Comparison of ENCODE assay signal across 30 cellular contexts in genomic region chr18:79826966-79827365, GRCh38. TPM values are rescaled to one million over a fixed set of nuclear protein-coding genes. Genes with fewer than 3 reads are reported as not detected.
DNase-seq lines count a peak whose midpoint lies in the region; ATAC-seq, FAIRE-seq and TF ChIP-seq lines count a peak whose summit lies in the region.
"Had no signal": no experiment of that assay in that cellular context is flagged by ENCODE, and none has a peak within 500 bp of the region (broad histone marks: within the 10 kb centered on the region; RNA-seq: fewer than 3 reads in every experiment).

No MANE protein-coding gene starts in this region.

- H3K4me1 ChIP-seq in GM12878 (ENCODE audit: control insufficient read depth, insufficient read depth, low read length) (no peaks in the 10 kb centered on the region), neural progenitor cell (no peaks in the 10 kb centered on the region), BE2C (no peaks in the 10 kb centered on the region)
- H3K4me1 ChIP-seq: foreskin keratinocyte, SJCRH30, thyroid gland had no signal

- ATAC-seq in GM12878 (peak; percentile 25; the same call in 1 of the 3 replicates), left lobe of liver (no peak)
- ATAC-seq: activated T-helper 17 cell treated with anti-CD3 and anti-CD28 coated beads, Interleukin-2, amount 50 U/mL, for 72 hours; foreskin keratinocyte had no signal

- H3K79me2 ChIP-seq in GM12878 (ENCODE audit: control insufficient read depth, insufficient read depth, low read length) = no peaks in the 10 kb centered on the region
- H3K79me2 ChIP-seq in neural progenitor cell (ENCODE audit: low read depth) = no peaks in the 10 kb centered on the region

- TF ChIP-seq RAD21 in GM12878 (IDR thresholded peaks at IDR 0.05; ENCODE audit: insufficient read depth, low read depth, low read length) = no peak

- H3K27ac Mint-ChIP-seq in IgD-negative memory B cell (peak overlapping the region in 1 of 3 donors; percentile 81), neural progenitor cell (no peak overlapping the region)
- H3K27ac Mint-ChIP-seq: activated naive CD8-positive, alpha-beta T cell treated with anti-CD3 and anti-CD28 coated beads, Interleukin-2, amount 10 ng/mL, durations not matched to agents 7 days and 5 days; activated T-helper 17 cell treated with anti-CD3 and anti-CD28 coated beads, Interleukin-2, amount 50 U/mL, for 72 hours had no signal

- TF ChIP-seq CTCF in GM12864 (IDR thresholded peaks at IDR 0.05; ENCODE audit: low read depth, low read length, missing control alignments) (peak; percentile 2), GM12878 (IDR thresholded peaks at IDR 0.05 in 2 of 3, conservative IDR thresholded peaks at IDR 0.05 in 1 of 3; ENCODE audit: control insufficient read depth in 2 of 3, extremely low read depth in 1 of 3, insufficient read depth in 1 of 3, low read depth in 3 of 3, low read length in 3 of 3) (peak in 1 of 3 experiments; percentile 23; a peak in 2 of 6 replicates), neural progenitor cell (IDR thresholded peaks at IDR 0.05) (peak; percentile 20), BE2C (IDR thresholded peaks at IDR 0.05; ENCODE audit: low read depth, low read length) (no peak)

- H3K27me3 ChIP-seq in GM12878 (replicated peaks in 1 of 2; ENCODE audit: control insufficient read depth in 2 of 2, insufficient read depth in 2 of 2, low read length in 1 of 2) (no peaks in the 10 kb centered on the region), neural progenitor cell (no peaks in the 10 kb centered on the region), BE2C (no peaks in the 10 kb centered on the region)
- H3K27me3 ChIP-seq: foreskin keratinocyte, SJCRH30, thyroid gland had no signal

- no peaks in the 10 kb centered on the region for H3F3A ChIP-seq in neural progenitor cell (ENCODE audit: low read depth)

- CTCF ChIA-PET in GM12878 (lab: Yijun Ruan, JAX) = no interaction called here

- H3K36me3 ChIP-seq in GM12878 (ENCODE audit: control insufficient read depth in 2 of 2, insufficient read depth in 2 of 2, low read length in 1 of 2) (no peaks in the 10 kb centered on the region), neural progenitor cell (no peaks in the 10 kb centered on the region), BE2C (no peaks in the 10 kb centered on the region)
- H3K36me3 ChIP-seq: SJCRH30, thyroid gland had no signal

- RAD21 ChIA-PET in GM12878 (lab: Charles Lee; ENCODE audit: unreplicated experiment) = no interaction called here

- H3K9me3 ChIP-seq in GM12878 (replicated peaks; ENCODE audit: control insufficient read depth, insufficient read depth, low read length) (no peaks in the 10 kb centered on the region; the same call in 2 of the 3 replicates), neural progenitor cell (ENCODE audit: low read depth) (no peaks in the 10 kb centered on the region), BE2C (no peaks in the 10 kb centered on the region)
- H3K9me3 ChIP-seq: SJCRH30, thyroid gland had no signal

- POLR2A ChIA-PET in GM12878 (lab: Charles Lee) = no interaction called here

- no peak overlapping the region for H3K9ac ChIP-seq in GM12878 (ENCODE audit: control insufficient read depth, insufficient read depth, low read length)
- no peak overlapping the region for H3K9ac ChIP-seq in neural progenitor cell

- intact Hi-C loops in GM12878 (cut with micrococcal nuclease; ENCODE audit: unreplicated experiment) = no loop called here

- H3K4me1 Mint-ChIP-seq in IgD-negative memory B cell = peaks cover 11 to 19% (median 15%) of the 10 kb centered on the region in 3 donors
- no peaks in the 10 kb centered on the region for H3K4me1 Mint-ChIP-seq in neural progenitor cell
- H3K4me1 Mint-ChIP-seq: activated naive CD8-positive, alpha-beta T cell treated with anti-CD3 and anti-CD28 coated beads, Interleukin-2, amount 10 ng/mL, durations not matched to agents 7 days and 5 days; activated T-helper 17 cell treated with anti-CD3 and anti-CD28 coated beads, Interleukin-2, amount 50 U/mL, for 72 hours; CD4-positive, alpha-beta memory T cell had no signal

- H4K20me1 ChIP-seq in GM12878 (ENCODE audit: control insufficient read depth, insufficient read depth) = no peaks in the 10 kb centered on the region
- H4K20me1 ChIP-seq in neural progenitor cell (ENCODE audit: low read depth) = no peaks in the 10 kb centered on the region

- no peak overlapping the region for H3K27ac ChIP-seq in GM12878 (ENCODE audit: control insufficient read depth, insufficient read depth)
- H3K27ac ChIP-seq in neural progenitor cell = no peak overlapping the region
- H3K27ac ChIP-seq: foreskin keratinocyte, PC-9, SJCRH30, thyroid gland had no signal

- no peaks in the 10 kb centered on the region for H3K36me3 Mint-ChIP-seq in IgD-negative memory B cell
- no peaks in the 10 kb centered on the region for H3K36me3 Mint-ChIP-seq in neural progenitor cell
- H3K36me3 Mint-ChIP-seq: activated naive CD8-positive, alpha-beta T cell treated with anti-CD3 and anti-CD28 coated beads, Interleukin-2, amount 10 ng/mL, durations not matched to agents 7 days and 5 days; CD4-positive, alpha-beta memory T cell had no signal

- SMC1A ChIA-PET in GM12878 (lab: Charles Lee; ENCODE audit: uncharacterized antibody, unreplicated experiment) = no interaction called here

- DNase-seq in GM12864 (ENCODE audit: low read depth) = no peak
- no peak for DNase-seq in GM12878 (ENCODE audit: low read depth, low spot score)
- DNase-seq in neural progenitor cell (ENCODE audit: low spot score) = no peak
- DNase-seq in BE2C = no peak
- DNase-seq in left lobe of liver (ENCODE audit: low spot score) = no peak
- DNase-seq in DMS53 treated with DMSO at 0.1 percent for 48 hours (lab: John Stamatoyannopoulos, UW; ENCODE audit: unreplicated experiment) = no peak
- no peak for DNase-seq in inferior parietal cortex (ENCODE audit: extremely low spot score)
- DNase-seq: activated CD4-positive, alpha-beta T cell treated with anti-CD3 and anti-CD28 coated beads for 48 hours; activated naive CD8-positive, alpha-beta T cell treated with anti-CD3 and anti-CD28 coated beads, Interleukin-2, amount 10 ng/mL, durations not matched to agents 7 days and 5 days; CD4-positive, alpha-beta memory T cell; DMS 273 treated with DMSO at 0.1 percent for 48 hours; erythroblast; foreskin keratinocyte; GDM1; GOT3; islet precursor cell; NCI-H1048; NCI-H1930; NCI-H446; PC-9; SJCRH30; small intestine; stimulated activated CD4-positive, alpha-beta T cell treated with anti-CD3 and anti-CD28 coated beads, Interleukin-2, amount 100 ng/mL, for 48 hours; stimulated activated naive CD8-positive, alpha-beta T cell treated with anti-CD3 and anti-CD28 coated beads, Interleukin-15, Interleukin-2, amounts not matched to agents 100 U/mL and 50 U/mL, for 24 hours; thyroid gland had no signal

- no peaks in the 10 kb centered on the region for H3K9me3 Mint-ChIP-seq in IgD-negative memory B cell
- peaks cover 4% of the 10 kb centered on the region for H3K9me3 Mint-ChIP-seq in neural progenitor cell
- H3K9me3 Mint-ChIP-seq: activated naive CD8-positive, alpha-beta T cell treated with anti-CD3 and anti-CD28 coated beads, Interleukin-2, amount 10 ng/mL, durations not matched to agents 7 days and 5 days; activated T-helper 17 cell treated with anti-CD3 and anti-CD28 coated beads, Interleukin-2, amount 50 U/mL, for 72 hours; CD4-positive, alpha-beta memory T cell had no signal

- H3K4me2 ChIP-seq in GM12878 (ENCODE audit: control insufficient read depth, insufficient read depth) (no peak overlapping the region), neural progenitor cell (no peak overlapping the region)
- H3K4me2 ChIP-seq: PC-9 had no signal

- WGBS in GM12878 (ENCODE audit: insufficient coverage, insufficient replicate concordance, low lambda C conversion rate, missing lambda C conversion rate) = 42% methylated on average over 18 of the region's 18 CpGs

- in situ Hi-C loops in GM12878 (cut with MboI) = no loop called here

- FAIRE-seq in GM12878 (lab: Jason Lieb, UNC) = no peak
- FAIRE-seq: GM12891, HTR-8/SVneo, small intestine had no signal

- no peak for TF ChIP-seq EP300 in GM12878 (IDR thresholded peaks at IDR 0.05; ENCODE audit: borderline replicate concordance in 1 of 2, control insufficient read depth in 1 of 2, low read depth in 2 of 2, low read length in 2 of 2)

- H3K27me3 Mint-ChIP-seq in IgD-negative memory B cell (no peaks in the 10 kb centered on the region), neural progenitor cell (ENCODE audit: insufficient read depth, low read depth) (peaks cover 4% of the 10 kb centered on the region)

- H3K4me3 Mint-ChIP-seq in IgD-negative memory B cell (peak overlapping the region in 3 of 4 donors; percentile 31 to 86 (median 69)), neural progenitor cell (no peak overlapping the region)
- H3K4me3 Mint-ChIP-seq: activated naive CD8-positive, alpha-beta T cell treated with anti-CD3 and anti-CD28 coated beads, Interleukin-2, amount 10 ng/mL, durations not matched to agents 7 days and 5 days; activated T-helper 17 cell treated with anti-CD3 and anti-CD28 coated beads, Interleukin-2, amount 50 U/mL, for 72 hours; CD4-positive, alpha-beta memory T cell had no signal

- H3K4me3 ChIP-seq in GM12864 (ENCODE audit: low read depth, low read length) = no peak overlapping the region
- H3K4me3 ChIP-seq in GM12878 = no peak overlapping the region
- no peak overlapping the region for H3K4me3 ChIP-seq in neural progenitor cell
- no peak overlapping the region for H3K4me3 ChIP-seq in BE2C (ENCODE audit: low read depth, low read length)
- H3K4me3 ChIP-seq: PC-9, SJCRH30, thyroid gland had no signal

- TF ChIP-seq POLR2A in GM12878 (IDR thresholded peaks at IDR 0.05; ENCODE audit: low read depth, low read length) = no peak

- BruUV-seq in GM12878 (replicated peaks; lab: Mats Ljungman, UMichigan) = no TSS peak

- H2AFZ ChIP-seq in GM12878 (ENCODE audit: control insufficient read depth, low read depth, low read length) (no peak overlapping the region), neural progenitor cell (replicated peaks) (no peak overlapping the region)
- H2AFZ ChIP-seq: PC-9 had no signal

RNA-seq across cellular contexts. Expression of gene KCNG2, which starts 29.2 kb away (rescaled TPM):
- polyA plus RNA-seq in IgD-negative memory B cell = not detected
- not detected in 2 replicates for total RNA-seq in GM12878 (2013; cell fraction: nucleolus; rRNA removed)
- 0.23 TPM in 1 of 2 replicates, not detected in the other for total RNA-seq in GM12878 (2014; rRNA removed)
- not detected in 2 replicates for total RNA-seq in GM12878 (2014; rRNA removed; fragmentation: Illumina TruSeq; extraction: Trizol)
- not detected in 2 replicates for total RNA-seq in GM12878 (2021)
- not detected for polyA plus RNA-seq in GM12878 (2011; ENCODE audit: low read depth)
- not detected in 2 replicates for polyA plus RNA-seq in GM12878 (2011; rRNA removed)
- polyA plus RNA-seq in GM12878 (2011; cell fraction: cytosol; rRNA removed) = not detected in 2 replicates
- polyA plus RNA-seq in GM12878 (2011; cell fraction: nucleus; rRNA removed) = not detected in 2 replicates
- polyA plus RNA-seq in GM12878 (2012) = 0.22 and 0.30 TPM in 2 replicates
- polyA plus RNA-seq in GM12878 (2014; fragmentation: Illumina TruSeq; extraction: Trizol) = not detected in 2 replicates
- not detected for polyA plus RNA-seq in GM12878 (2014; fragmentation: Nextera tagmentation; extraction: Ambion mirVana)
- not detected in 2 replicates for polyA plus RNA-seq in GM12878 (2014; rRNA removed)
- polyA plus RNA-seq in GM12878 (2016; fragmentation: Nextera tagmentation; extraction: Ambion mirVana) = under 1 TPM in 1 of 2 experiments, not detected in 1; 0.20 TPM
- not detected in 2 replicates for polyA minus RNA-seq in GM12878 (2011; rRNA and poly(A)+ RNA removed)
- polyA minus RNA-seq in GM12878 (2011; cell fraction: cytosol; rRNA and poly(A)+ RNA removed) = not detected in 2 replicates
- polyA minus RNA-seq in GM12878 (2011; cell fraction: nucleus; rRNA and poly(A)+ RNA removed) = not detected in 2 replicates
- total RNA-seq in neural progenitor cell (ENCODE audit: low replicate concordance) = 0.99 TPM in 1 of 2 replicates, not detected in the other
- polyA plus RNA-seq in BE2C (2012; ENCODE audit: insufficient read depth, insufficient read length, low read depth) = 2.8 TPM
- total RNA-seq in left lobe of liver = not detected
- total RNA-seq: activated naive CD8-positive, alpha-beta T cell treated with anti-CD3 and anti-CD28 coated beads, Interleukin-2, amount 10 ng/mL, durations not matched to agents 7 days and 5 days; activated T-helper 17 cell treated with anti-CD3 and anti-CD28 coated beads, Interleukin-2, amount 50 U/mL, for 72 hours; CD4-positive, alpha-beta memory T cell; foreskin keratinocyte; PC-9; SJCRH30; T-helper 1 cell treated with Interleukin-12 subunit alpha and Interleukin-12 subunit beta and Interleukin-4 antibody, amounts not matched to agents 30 ng/mL and 1 ng/mL, for 36 hours had no signal
- polyA plus RNA-seq: CD4-positive, alpha-beta memory T cell; foreskin keratinocyte had no signal
